8 cellular contexts compared by ENCODE assay signal in the genomic region with DNA sequence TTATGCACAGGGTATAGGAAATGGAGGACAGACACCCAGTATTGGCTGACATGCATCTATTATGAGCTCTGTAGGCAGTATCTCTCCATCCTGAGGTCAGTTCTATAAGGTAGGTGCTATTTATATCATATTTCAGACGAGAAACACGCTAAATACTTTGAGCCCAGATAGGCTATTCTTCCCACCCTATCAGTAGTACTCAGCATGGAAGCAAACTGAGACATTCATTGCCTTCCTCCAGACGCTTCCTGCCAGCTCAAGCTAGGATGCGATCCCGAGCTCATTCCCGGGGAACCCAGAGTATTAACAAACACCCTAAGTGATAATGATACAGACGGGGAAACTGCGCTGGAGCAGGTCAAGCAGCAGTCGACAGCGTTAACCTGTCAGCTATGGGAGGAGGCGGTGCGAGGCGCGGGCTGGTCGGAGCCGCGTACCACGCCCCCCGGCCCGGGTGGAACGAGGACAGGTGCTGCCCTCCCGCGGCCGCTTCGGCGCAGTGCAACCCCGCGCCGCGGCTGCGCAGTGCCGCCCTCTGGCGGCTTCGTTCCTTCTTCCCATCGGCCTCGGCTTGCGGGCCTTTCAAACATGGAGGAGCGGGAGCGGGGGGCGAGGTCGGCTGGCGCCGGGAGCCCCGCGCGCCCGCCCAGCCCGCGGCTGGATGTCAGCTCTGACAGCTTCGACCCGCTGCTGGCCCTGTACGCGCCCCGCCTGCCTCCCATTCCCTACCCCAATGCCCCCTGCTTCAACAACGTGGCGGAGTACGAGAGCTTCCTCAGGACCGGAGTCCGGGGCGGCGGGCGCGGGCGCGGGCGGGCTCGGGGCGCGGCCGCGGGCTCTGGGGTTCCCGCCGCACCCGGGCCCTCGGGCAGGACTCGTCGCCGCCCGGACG. TPM values are rescaled to one million over a fixed set of nuclear protein-coding genes. Genes with fewer than 3 reads are reported as not detected.
A peak's percentile ranks its signal among the peaks of the same experiment; 100 is the strongest.
DNase-seq lines count a peak whose midpoint lies in the region; ATAC-seq and TF ChIP-seq lines count a peak whose summit lies in the region.

Gene LSM11, plus strand, starts transcription at position 550 of the 892 bp plus-strand sequence. Its CDS starts 39 bp downstream, at position 589.

- peak within 1 kb of the TSS; percentile 93 for H3K4me3 Mint-ChIP-seq in activated CD4-positive, alpha-beta T cell treated with anti-CD3 and anti-CD28 coated beads for 36 hours

- H3K9me3 Mint-ChIP-seq in activated CD4-positive, alpha-beta T cell treated with anti-CD3 and anti-CD28 coated beads for 36 hours (ENCODE audit: low read depth): no peaks in the 10 kb centered on the region

- peaks cover 36% of the 10 kb centered on the region for H3K4me1 Mint-ChIP-seq in activated CD4-positive, alpha-beta T cell treated with anti-CD3 and anti-CD28 coated beads for 36 hours

- H3K9ac ChIP-seq in BLaER1: peak within 1 kb of the TSS; percentile 86

- CTCF ChIA-PET in activated CD4-positive, alpha-beta T cell treated with anti-CD3 and anti-CD28 coated beads for 36 hours (lab: Charles Lee): interaction anchor here (0.6 to 3.5 kb wide), 49 partner anchors 9 to 417 kb away, joined by 3 to 30 read pairs (median 4); partner anchors contain the start of genes C5orf52, SOX30 and THG1L

- H3K4me1 ChIP-seq in BLaER1: peaks cover 21% of the 10 kb centered on the region

- H3K4me3 ChIP-seq in BLaER1: peak within 1 kb of the TSS; percentile 94

- POLR2A ChIA-PET in activated CD4-positive, alpha-beta T cell treated with anti-CD3 and anti-CD28 coated beads for 36 hours (lab: Charles Lee): interaction anchor here (1.0 kb wide), 1 partner anchor 12 kb away, joined by 6 read pairs; the partner anchor contains the start of gene THG1L

- no peaks in the 10 kb centered on the region for H3K27me3 Mint-ChIP-seq in activated CD4-positive, alpha-beta T cell treated with anti-CD3 and anti-CD28 coated beads for 36 hours

- H3K36me3 ChIP-seq in BLaER1: no peaks in the 10 kb centered on the region; the same call in 1 of the 2 replicates

- DNase-seq in NCI-H446 (lab: John Stamatoyannopoulos, UW) (peak; percentile 63 to 87), left lobe of liver (ENCODE audit: low spot score) (peak; percentile 91)
- DNase-seq in activated CD4-positive, alpha-beta T cell treated with anti-CD3 and anti-CD28 coated beads for 36 hours: peak; percentile 95
- DNase-seq in stimulated activated CD4-positive, alpha-beta T cell treated with anti-CD3 and anti-CD28 coated beads, Interleukin-2, amount 100 ng/mL, for 24 hours: peak; percentile 92 to 93

- H3K27ac ChIP-seq in BLaER1 (peak within 1 kb of the TSS; percentile 81), cingulate gyrus (ENCODE audit: low read depth, low read length) (peak within 1 kb of the TSS; percentile 2)

- intact Hi-C loops in activated CD4-positive, alpha-beta T cell treated with anti-CD3 and anti-CD28 coated beads for 36 hours (cut with DNase I, micrococcal nuclease): loop anchor here (1.0 to 5.0 kb wide), 16 partner anchors 12 to 601 kb away; partner anchors contain the start of genes THG1L (in 2 of the 2), ADAM19 (in 1 of the 2), MED7 (in 1 of the 2) and SOX30 (in 1 of the 2)

- no peaks in the 10 kb centered on the region for H4K20me1 ChIP-seq in BLaER1

- peak; percentile 47 for TF ChIP-seq POLR2A in GM19099 (IDR thresholded peaks at IDR 0.05; ENCODE audit: extremely low read depth, insufficient read length, low read depth)

- no peaks in the 10 kb centered on the region for H3K9me3 ChIP-seq in BLaER1

- peak within 1 kb of the TSS; percentile 97 for H3K4me2 ChIP-seq in BLaER1

- peak; percentile 91 for ATAC-seq in HG03354 (IDR thresholded peaks at IDR 0.05; ENCODE audit: poor library complexity, severe bottlenecking, unreplicated experiment)
- ATAC-seq in activated CD4-positive, alpha-beta T cell treated with anti-CD3 and anti-CD28 coated beads for 36 hours: peak; percentile 92
- peak; percentile 98 for ATAC-seq in left lobe of liver

- peaks cover 7% of the 10 kb centered on the region; the same call in 1 of the 2 replicates for H3K27me3 ChIP-seq in BLaER1

- H3K36me3 Mint-ChIP-seq in activated CD4-positive, alpha-beta T cell treated with anti-CD3 and anti-CD28 coated beads for 36 hours (ENCODE audit: low read depth): peaks cover 21% of the 10 kb centered on the region

- peak within 1 kb of the TSS; percentile 89 for H3K27ac Mint-ChIP-seq in activated CD4-positive, alpha-beta T cell treated with anti-CD3 and anti-CD28 coated beads for 36 hours

RNA-seq across cellular contexts. Expression of gene LSM11, which starts in this region (rescaled TPM):
- total RNA-seq in activated CD4-positive, alpha-beta T cell treated with anti-CD3 and anti-CD28 coated beads for 36 hours: 1 to 10 TPM; 6.2 to 8.0 TPM
- total RNA-seq in left lobe of liver: 0.86 TPM

Comparison
In these comparisons a context has a peak if more than half of its experiments do, and no peak if none do; other contexts are left out.
1. Peak in every context shown above with its lines: DNase-seq, ATAC-seq, H3K4me3 ChIP-seq and H3K27ac ChIP-seq.
2. Peak in DNase-seq and ATAC-seq in left lobe of liver; RNA of the gene not detected or under 1 TPM.